In genomic region chr13:40928980-40929379, GRCh38 we compare ENCODE assay signal across 20 cellular contexts.
DNase-seq lines count a peak whose midpoint lies in the region; ATAC-seq and TF ChIP-seq lines count a peak whose summit lies in the region.
"Had no signal": no experiment of that assay in that cellular context is flagged by ENCODE, and none has a peak within 500 bp of the region (broad histone marks: within the 10 kb centered on the region; RNA-seq: fewer than 3 reads in every experiment).

No MANE protein-coding gene starts in this region.

- CTCF ChIA-PET in activated CD4-positive, alpha-beta memory T cell treated with anti-CD3 and anti-CD28 coated beads for 36 hours (lab: Charles Lee) = interaction anchor here (0.7 kb wide), 1 partner anchor 47 kb away, joined by 3 read pairs; no protein-coding TSS in a partner anchor
- CTCF ChIA-PET in activated CD4-positive, alpha-beta memory T cell treated with anti-CD3 and anti-CD28 coated beads, Interleukin-2, amount 10 ng/mL, durations not matched to agents 7 days and 5 days (lab: Charles Lee) = interaction anchor here (1.4 kb wide), 1 partner anchor 45 kb away, joined by 3 read pairs; no protein-coding TSS in a partner anchor
- CTCF ChIA-PET in CD4-positive, alpha-beta memory T cell (lab: Charles Lee; ENCODE audit: partially characterized antibody) = interaction anchor here (1.3 to 1.8 kb wide), 6 partner anchors 8 to 132 kb away, joined by 3 to 7 read pairs (median 4); partner anchors contain the start of gene WBP4
- CTCF ChIA-PET in naive thymus-derived CD4-positive, alpha-beta T cell (lab: Charles Lee) = interaction anchor here (1.0 kb wide), 1 partner anchor 125 kb away, joined by 4 read pairs; no protein-coding TSS in a partner anchor

- H3K36me3 ChIP-seq in CD4-positive, alpha-beta memory T cell (ENCODE audit: insufficient read depth, low read length) = peaks cover 22% of the 10 kb centered on the region
- H3K36me3 ChIP-seq in naive thymus-derived CD4-positive, alpha-beta T cell (ENCODE audit: control insufficient read depth in 2 of 3, insufficient read depth in 3 of 3, low read length in 3 of 3) = peaks cover 0 to 22% (median 4%) of the 10 kb centered on the region in 3 experiments

- no peak overlapping the region for H3K4me3 Mint-ChIP-seq in activated CD4-positive, alpha-beta memory T cell treated with anti-CD3 and anti-CD28 coated beads for 36 hours
- no peak overlapping the region for H3K4me3 Mint-ChIP-seq in activated CD4-positive, alpha-beta memory T cell treated with anti-CD3 and anti-CD28 coated beads, Interleukin-2, amount 10 ng/mL, durations not matched to agents 7 days and 5 days
- no peak overlapping the region for H3K4me3 Mint-ChIP-seq in CD4-positive, alpha-beta memory T cell
- H3K4me3 Mint-ChIP-seq in activated T-helper 17 cell treated with anti-CD3 and anti-CD28 coated beads, Interleukin-2, amount 50 U/mL, for 72 hours = no peak overlapping the region
- peak overlapping the region in 1 of 10 donors; percentile 9 for H3K4me3 Mint-ChIP-seq in naive thymus-derived CD4-positive, alpha-beta T cell

- H3K9me3 ChIP-seq in CD4-positive, alpha-beta memory T cell (ENCODE audit: control insufficient read depth in 1 of 2, low read length in 2 of 2) = no peaks in the 10 kb centered on the region
- no peaks in the 10 kb centered on the region for H3K9me3 ChIP-seq in naive thymus-derived CD4-positive, alpha-beta T cell (ENCODE audit: control insufficient read depth in 2 of 3, low read length in 3 of 3)
- H3K9me3 ChIP-seq: BLaER1 treated with 17β-estradiol and CSF1 and Interleukin-3, amounts not matched to agents 10 nM and 100 nM had no signal

- POLR2A ChIA-PET in activated CD4-positive, alpha-beta memory T cell treated with anti-CD3 and anti-CD28 coated beads for 36 hours (lab: Charles Lee) = interaction anchor here (1.0 kb wide), 1 partner anchor 41 kb away, joined by 3 read pairs; no protein-coding TSS in a partner anchor
- POLR2A ChIA-PET in activated CD4-positive, alpha-beta memory T cell treated with anti-CD3 and anti-CD28 coated beads, Interleukin-2, amount 10 ng/mL, durations not matched to agents 7 days and 5 days (lab: Charles Lee) = interaction anchor here (1.0 to 1.4 kb wide), 2 partner anchors 10 to 13 kb away, joined by 3 to 4 read pairs; no protein-coding TSS in a partner anchor
- POLR2A ChIA-PET in CD4-positive, alpha-beta memory T cell (lab: Charles Lee; ENCODE audit: partially characterized antibody) = interaction anchor here (1.0 to 2.4 kb wide), 3 partner anchors 8 to 132 kb away, joined by 3 to 15 read pairs (median 5); no protein-coding TSS in a partner anchor
- POLR2A ChIA-PET in naive thymus-derived CD4-positive, alpha-beta T cell (lab: Charles Lee) = interaction anchor here (0.9 to 1.2 kb wide), 4 partner anchors 8 to 132 kb away, joined by 3 to 4 read pairs (median 4); partner anchors contain the start of gene WBP4

- peaks cover 18% of the 10 kb centered on the region for H3K4me1 ChIP-seq in CD4-positive, alpha-beta memory T cell (ENCODE audit: insufficient read depth, low read length)
- H3K4me1 ChIP-seq in naive thymus-derived CD4-positive, alpha-beta T cell (ENCODE audit: control insufficient read depth in 2 of 2, insufficient read depth in 2 of 2, low read length in 2 of 2) = peaks cover 0 to 8% of the 10 kb centered on the region in 2 donors

- H3K27me3 Mint-ChIP-seq in activated CD4-positive, alpha-beta memory T cell treated with anti-CD3 and anti-CD28 coated beads for 36 hours = no peaks in the 10 kb centered on the region
- no peaks in the 10 kb centered on the region for H3K27me3 Mint-ChIP-seq in activated CD4-positive, alpha-beta memory T cell treated with anti-CD3 and anti-CD28 coated beads, Interleukin-2, amount 10 ng/mL, durations not matched to agents 7 days and 5 days
- H3K27me3 Mint-ChIP-seq in CD4-positive, alpha-beta memory T cell = no peaks in the 10 kb centered on the region
- no peaks in the 10 kb centered on the region for H3K27me3 Mint-ChIP-seq in activated T-helper 17 cell treated with anti-CD3 and anti-CD28 coated beads, Interleukin-2, amount 50 U/mL, for 72 hours
- H3K27me3 Mint-ChIP-seq in naive thymus-derived CD4-positive, alpha-beta T cell = no peaks in the 10 kb centered on the region

- no peaks in the 10 kb centered on the region for H3K9me3 Mint-ChIP-seq in activated CD4-positive, alpha-beta memory T cell treated with anti-CD3 and anti-CD28 coated beads for 36 hours
- no peaks in the 10 kb centered on the region for H3K9me3 Mint-ChIP-seq in activated CD4-positive, alpha-beta memory T cell treated with anti-CD3 and anti-CD28 coated beads, Interleukin-2, amount 10 ng/mL, durations not matched to agents 7 days and 5 days
- H3K9me3 Mint-ChIP-seq in CD4-positive, alpha-beta memory T cell = no peaks in the 10 kb centered on the region
- H3K9me3 Mint-ChIP-seq in activated T-helper 17 cell treated with anti-CD3 and anti-CD28 coated beads, Interleukin-2, amount 50 U/mL, for 72 hours = no peaks in the 10 kb centered on the region
- no peaks in the 10 kb centered on the region for H3K9me3 Mint-ChIP-seq in naive thymus-derived CD4-positive, alpha-beta T cell

- intact Hi-C loops in activated CD4-positive, alpha-beta memory T cell treated with anti-CD3 and anti-CD28 coated beads for 36 hours (cut with micrococcal nuclease) = no loop called here
- intact Hi-C loops in CD4-positive, alpha-beta memory T cell (cut with micrococcal nuclease) = no loop called here
- intact Hi-C loops in naive thymus-derived CD4-positive, alpha-beta T cell (cut with micrococcal nuclease) = loop anchor here (10.0 kb wide), 3 partner anchors 206 to 1894 kb away; partner anchors contain the start of genes KBTBD6 (in 1 of the 2), NHLRC3 (in 1 of the 2) and PROSER1 (in 1 of the 2)

- no peak for TF ChIP-seq POLR2A in erythroblast (IDR thresholded peaks at IDR 0.05; ENCODE audit: low read length)

- no peak for DNase-seq in activated CD4-positive, alpha-beta memory T cell treated with anti-CD3 and anti-CD28 coated beads for 36 hours
- no peak for DNase-seq in activated CD4-positive, alpha-beta memory T cell treated with anti-CD3 and anti-CD28 coated beads, Interleukin-2, amount 10 ng/mL, durations not matched to agents 7 days and 5 days
- no peak for DNase-seq in CD4-positive, alpha-beta memory T cell
- peak in 1 of 9 donors; percentile 4 for DNase-seq in naive thymus-derived CD4-positive, alpha-beta T cell
- no peak for DNase-seq in COLO829 (ENCODE audit: low spot score)
- DNase-seq in erythroblast (lab: John Stamatoyannopoulos, UW) = no peak
- DNase-seq: 8988T; DND-41; GDM1; GOT3; NCI-H1048; NCI-H226; NCI-H526 treated with DMSO at 0.1 percent for 48 hours; NK-92 treated with Interleukin-12 subunit alpha and Interleukin-12 subunit beta, amount 100 ng/mL, for 24 hours had no signal

- peak overlapping the region; percentile 61 for H3K27ac Mint-ChIP-seq in activated CD4-positive, alpha-beta memory T cell treated with anti-CD3 and anti-CD28 coated beads for 36 hours
- no peak overlapping the region for H3K27ac Mint-ChIP-seq in activated CD4-positive, alpha-beta memory T cell treated with anti-CD3 and anti-CD28 coated beads, Interleukin-2, amount 10 ng/mL, durations not matched to agents 7 days and 5 days
- peak overlapping the region in 5 of 7 donors; percentile 12 to 47 (median 25) for H3K27ac Mint-ChIP-seq in CD4-positive, alpha-beta memory T cell
- H3K27ac Mint-ChIP-seq in activated T-helper 17 cell treated with anti-CD3 and anti-CD28 coated beads, Interleukin-2, amount 50 U/mL, for 72 hours = peak overlapping the region; percentile 58
- peak overlapping the region in 8 of 9 donors; percentile 9 to 81 (median 68) for H3K27ac Mint-ChIP-seq in naive thymus-derived CD4-positive, alpha-beta T cell

- no peak for ATAC-seq in activated T-helper 17 cell treated with anti-CD3 and anti-CD28 coated beads, Interleukin-2, amount 50 U/mL, for 72 hours (replicated peaks)
- ATAC-seq in naive thymus-derived CD4-positive, alpha-beta T cell = peak; percentile 38
- no peak for ATAC-seq in HG03565 (IDR thresholded peaks at IDR 0.05; ENCODE audit: unreplicated experiment)

- no peak overlapping the region for H3K4me3 ChIP-seq in CD4-positive, alpha-beta memory T cell (ENCODE audit: low read length in 2 of 2)
- no peak overlapping the region for H3K4me3 ChIP-seq in naive thymus-derived CD4-positive, alpha-beta T cell (ENCODE audit: low read length)
- H3K4me3 ChIP-seq: BLaER1 treated with 17β-estradiol and CSF1 and Interleukin-3, amounts not matched to agents 10 nM and 100 nM; K562 had no signal

- peaks cover 13% of the 10 kb centered on the region for H3K4me1 Mint-ChIP-seq in activated CD4-positive, alpha-beta memory T cell treated with anti-CD3 and anti-CD28 coated beads for 36 hours (ENCODE audit: low read depth)
- H3K4me1 Mint-ChIP-seq in activated CD4-positive, alpha-beta memory T cell treated with anti-CD3 and anti-CD28 coated beads, Interleukin-2, amount 10 ng/mL, durations not matched to agents 7 days and 5 days = peaks cover 8% of the 10 kb centered on the region
- H3K4me1 Mint-ChIP-seq in CD4-positive, alpha-beta memory T cell = peaks cover 6 to 9% (median 7%) of the 10 kb centered on the region in 4 donors
- peaks cover 7% of the 10 kb centered on the region for H3K4me1 Mint-ChIP-seq in activated T-helper 17 cell treated with anti-CD3 and anti-CD28 coated beads, Interleukin-2, amount 50 U/mL, for 72 hours
- peaks cover 7 to 29% (median 21%) of the 10 kb centered on the region in 7 donors for H3K4me1 Mint-ChIP-seq in naive thymus-derived CD4-positive, alpha-beta T cell

- H3K36me3 Mint-ChIP-seq in activated CD4-positive, alpha-beta memory T cell treated with anti-CD3 and anti-CD28 coated beads for 36 hours = peaks cover 22% of the 10 kb centered on the region
- H3K36me3 Mint-ChIP-seq in activated CD4-positive, alpha-beta memory T cell treated with anti-CD3 and anti-CD28 coated beads, Interleukin-2, amount 10 ng/mL, durations not matched to agents 7 days and 5 days (ENCODE audit: low read depth) = peaks cover 53% of the 10 kb centered on the region
- peaks cover 18 to 49% of the 10 kb centered on the region in 2 donors for H3K36me3 Mint-ChIP-seq in CD4-positive, alpha-beta memory T cell
- H3K36me3 Mint-ChIP-seq in activated T-helper 17 cell treated with anti-CD3 and anti-CD28 coated beads, Interleukin-2, amount 50 U/mL, for 72 hours (ENCODE audit: low read depth) = peaks cover 58% of the 10 kb centered on the region
- H3K36me3 Mint-ChIP-seq in naive thymus-derived CD4-positive, alpha-beta T cell = peaks cover 0 to 29% (median 20%) of the 10 kb centered on the region in 5 donors

- no peaks in the 10 kb centered on the region for H3K27me3 ChIP-seq in CD4-positive, alpha-beta memory T cell (ENCODE audit: insufficient read depth, low read length)
- H3K27me3 ChIP-seq in naive thymus-derived CD4-positive, alpha-beta T cell (ENCODE audit: control insufficient read depth in 2 of 2, insufficient read depth in 2 of 2, low read length in 2 of 2) = no peaks in the 10 kb centered on the region
- H3K27me3 ChIP-seq: BLaER1 treated with 17β-estradiol and CSF1 and Interleukin-3, amounts not matched to agents 10 nM and 100 nM had no signal

- H3K27ac ChIP-seq in CD4-positive, alpha-beta memory T cell (ENCODE audit: low read depth, low read length) = peak overlapping the region; percentile 1
- H3K27ac ChIP-seq in naive thymus-derived CD4-positive, alpha-beta T cell (ENCODE audit: low read depth, low read length) = no peak overlapping the region
- H3K27ac ChIP-seq: BLaER1 treated with 17β-estradiol and CSF1 and Interleukin-3, amounts not matched to agents 10 nM and 100 nM; HL-60; RWPE1 had no signal

Comparison
In these comparisons a context has a peak if more than half of its experiments do, and no peak if none do; other contexts are left out.
1. intact Hi-C loops: an anchor here in naive thymus-derived CD4-positive, alpha-beta T cell (10.0 kb wide); none called in activated CD4-positive, alpha-beta memory T cell treated with anti-CD3 and anti-CD28 coated beads for 36 hours and CD4-positive, alpha-beta memory T cell.